14 cellular contexts compared by ENCODE assay signal in genomic region chr1:154483941-154484803, GRCh38. TPM values are rescaled to one million over a fixed set of nuclear protein-coding genes. Genes with fewer than 3 reads are reported as not detected.
A peak's percentile ranks its signal among the peaks of the same experiment; 100 is the strongest.
DNase-seq lines count a peak whose midpoint lies in the region; ATAC-seq, FAIRE-seq and TF ChIP-seq lines count a peak whose summit lies in the region.
"Had no signal": no experiment of that assay in that cellular context is flagged by ENCODE, and none has a peak within 500 bp of the region (broad histone marks: within the 10 kb centered on the region; RNA-seq: fewer than 3 reads in every experiment).

No MANE protein-coding gene starts in this region.

- peak; percentile 68 for ATAC-seq in lung (ENCODE audit: insufficient read depth, low FRiP score)
- no peak for ATAC-seq in GM18873 (IDR thresholded peaks at IDR 0.05; ENCODE audit: low FRiP score, unreplicated experiment)
- ATAC-seq: stimulated activated effector memory CD8-positive, alpha-beta T cell treated with anti-CD3 and anti-CD28 coated beads, Interleukin-12 subunit alpha, Interleukin-12 subunit beta, amount 100 ng/mL, for 72 hours had no signal

- peak overlapping the region in 1 of 2 donors; percentile 74 for H3K27ac ChIP-seq in lung (ENCODE audit: low read depth in 1 of 2, low read length in 1 of 2)

- no peaks in the 10 kb centered on the region for H3K27me3 ChIP-seq in lung (ENCODE audit: control insufficient read depth, insufficient read depth)
- H3K27me3 ChIP-seq: BE2C had no signal

- no peaks in the 10 kb centered on the region for H3K9me3 ChIP-seq in lung (ENCODE audit: control insufficient read depth in 2 of 2, insufficient read depth in 1 of 2, low read length in 1 of 2)
- H3K9me3 ChIP-seq: BE2C had no signal

- peak overlapping the region; percentile 95 for H3K27ac Mint-ChIP-seq in endothelial cell (ENCODE audit: unreplicated experiment)
- H3K27ac Mint-ChIP-seq: stimulated activated effector memory CD8-positive, alpha-beta T cell treated with anti-CD3 and anti-CD28 coated beads, Interleukin-12 subunit alpha, Interleukin-12 subunit beta, amount 100 ng/mL, for 72 hours had no signal

- in situ Hi-C loops in ACHN (cut with HindIII; ENCODE audit: low pct_ligation_motif_present, low pct_unique_long_range_greater_than_20kb, low sequenced_read_pairs), result no loop called here

- peaks cover 0 to 5% of the 10 kb centered on the region in 2 donors for H3K4me1 ChIP-seq in lung (ENCODE audit: control insufficient read depth in 2 of 2, insufficient read depth in 2 of 2, low read length in 2 of 2)

- H3K4me1 Mint-ChIP-seq in endothelial cell (ENCODE audit: unreplicated experiment), result peaks cover 65% of the 10 kb centered on the region
- H3K4me1 Mint-ChIP-seq: stimulated activated effector memory CD8-positive, alpha-beta T cell treated with anti-CD3 and anti-CD28 coated beads, Interleukin-12 subunit alpha, Interleukin-12 subunit beta, amount 100 ng/mL, for 72 hours had no signal

- peak overlapping the region; percentile 86 for H3K4me3 Mint-ChIP-seq in endothelial cell (ENCODE audit: unreplicated experiment)
- H3K4me3 Mint-ChIP-seq: stimulated activated effector memory CD8-positive, alpha-beta T cell treated with anti-CD3 and anti-CD28 coated beads, Interleukin-12 subunit alpha, Interleukin-12 subunit beta, amount 100 ng/mL, for 72 hours had no signal

- WGBS in lung, 2 donors, result 55 to 74% methylated on average over 14 of the region's 14 CpGs

- H3K9me3 Mint-ChIP-seq in endothelial cell (ENCODE audit: unreplicated experiment), result no peaks in the 10 kb centered on the region
- H3K9me3 Mint-ChIP-seq: stimulated activated effector memory CD8-positive, alpha-beta T cell treated with anti-CD3 and anti-CD28 coated beads, Interleukin-12 subunit alpha, Interleukin-12 subunit beta, amount 100 ng/mL, for 72 hours had no signal

- DNase-seq in ACHN (peak; percentile 85), MV-4-11 (lab: John Stamatoyannopoulos, UW) (peak; percentile 44), endothelial cell (ENCODE audit: low spot score) (no peak), lung (ENCODE audit: low spot score) (peak; percentile 74), NCI-H82 treated with DMSO at 0.1 percent for 48 hours (lab: John Stamatoyannopoulos, UW; ENCODE audit: unreplicated experiment) (no peak), GM19239 (ENCODE audit: insufficient read length, low spot score) (no peak), NCI-H1105 (lab: John Stamatoyannopoulos, UW) (no peak)
- DNase-seq: BE2C, NCI-H2227 treated with DMSO at 0.1 percent for 48 hours, T-helper 2 cell had no signal

- TF ChIP-seq CTCF in endothelial cell (IDR thresholded peaks at IDR 0.05; ENCODE audit: unreplicated experiment), result no peak
- no peak for TF ChIP-seq CTCF in lung (IDR thresholded peaks at IDR 0.05; ENCODE audit: control extremely low read depth, extremely low read depth)

- peaks cover 13% of the 10 kb centered on the region for H3K27me3 Mint-ChIP-seq in endothelial cell (ENCODE audit: unreplicated experiment)

- FAIRE-seq in GM19239 (lab: Jason Lieb, UNC), result no peak
- FAIRE-seq: GM12891 had no signal

- H3K4me3 ChIP-seq in lung, result no peak overlapping the region
- H3K4me3 ChIP-seq: smooth muscle cell had no signal

- peaks cover 55% of the 10 kb centered on the region for H3K36me3 Mint-ChIP-seq in endothelial cell (ENCODE audit: low read depth, unreplicated experiment)
- H3K36me3 Mint-ChIP-seq: stimulated activated effector memory CD8-positive, alpha-beta T cell treated with anti-CD3 and anti-CD28 coated beads, Interleukin-12 subunit alpha, Interleukin-12 subunit beta, amount 100 ng/mL, for 72 hours had no signal

- peaks cover 0 to 6% of the 10 kb centered on the region in 2 donors for H3K36me3 ChIP-seq in lung (ENCODE audit: control insufficient read depth in 2 of 2, insufficient read depth in 2 of 2, low read length in 2 of 2)
- H3K36me3 ChIP-seq: BE2C had no signal

RNA-seq across cellular contexts. Expression of gene TDRD10, which starts 17.8 kb away (rescaled TPM):
- total RNA-seq in endothelial cell (ENCODE audit: unreplicated experiment), result 27.8 TPM
- total RNA-seq in lung, result 1 to 10 TPM; 1.9 to 8.5 TPM
- polyA plus RNA-seq in lung, result 10 to 100 TPM in 1 of 2 donors, 1 to 10 TPM in 1; 6.1 to 12.6 TPM

RNA-seq across cellular contexts. Expression of gene SHE, which starts 18.0 kb away (rescaled TPM):
- 79.3 TPM for total RNA-seq in endothelial cell (ENCODE audit: unreplicated experiment)
- 10 to 100 TPM; 25.3 to 33.5 TPM for total RNA-seq in lung
- 10 to 100 TPM; 15.1 to 16.8 TPM for polyA plus RNA-seq in lung

Comparison
In these comparisons a context has a peak if more than half of its experiments do, and no peak if none do; other contexts are left out.
1. DNase-seq: peak in ACHN (single experiment), MV-4-11 (single experiment) and lung (single experiment); none in endothelial cell (single experiment), NCI-H82 treated with DMSO at 0.1 percent for 48 hours (single experiment), GM19239 (single experiment) and NCI-H1105 (single experiment).